18 cellular contexts compared by ENCODE assay signal in genomic region chr1:30460661-30461060, GRCh38.
"Had no signal": no experiment of that assay in that cellular context is flagged by ENCODE, and none has a peak within 500 bp of the region (broad histone marks: within the 10 kb centered on the region; RNA-seq: fewer than 3 reads in every experiment).

No MANE protein-coding gene starts in this region.

- DNase-seq: effector CD4-positive, alpha-beta T cell; gastrocnemius medialis; mucosa of descending colon; naive thymus-derived CD4-positive, alpha-beta T cell; nucleus accumbens; right cardiac atrium; stimulated activated CD4-positive, alpha-beta T cell treated with anti-CD3 and anti-CD28 coated beads, Interleukin-15, amount 100 ng/mL, for 24 hours; stimulated activated CD4-positive, alpha-beta T cell treated with anti-CD3 and anti-CD28 coated beads, Interleukin-2, amount 100 ng/mL, for 48 hours; stimulated activated naive B cell treated with anti-CD40 and anti-IgM and Interleukin-4, amounts not matched to agents 10 μg/mL and 1 μg/mL and 100 μg/mL, for 72 hours; transverse colon had no signal

- H3K27me3 ChIP-seq: neural progenitor cell, transverse colon, vagina had no signal

- H3K27ac ChIP-seq: dorsolateral prefrontal cortex, gastrocnemius medialis, neural progenitor cell, psoas muscle, skin epidermis, transverse colon, vagina had no signal

- H3K4me1 ChIP-seq: gastrocnemius medialis, neural progenitor cell, psoas muscle, transverse colon, vagina had no signal

- H3K4me3 ChIP-seq: dorsolateral prefrontal cortex, gastrocnemius medialis, lung, mucosa of descending colon, neural progenitor cell, psoas muscle, skin epidermis, transverse colon, vagina had no signal

- H3K36me3 ChIP-seq: gastrocnemius medialis, neural progenitor cell, transverse colon, vagina had no signal

- H3K4me2 ChIP-seq: neural progenitor cell had no signal

- H2AFZ ChIP-seq: neural progenitor cell had no signal

- FAIRE-seq: colon, keratinocyte had no signal

- H3K9me3 ChIP-seq: gastrocnemius medialis, mucosa of descending colon, psoas muscle, transverse colon, vagina had no signal

- H3K9ac ChIP-seq: neural progenitor cell had no signal
